In genomic region chr4:146654976-146655761, GRCh38 we compare ENCODE assay signal across 8 cellular contexts. TPM values are rescaled to one million over a fixed set of nuclear protein-coding genes. Genes with fewer than 3 reads are reported as not detected.
DNase-seq lines count a peak whose midpoint lies in the region; ATAC-seq, FAIRE-seq and TF ChIP-seq lines count a peak whose summit lies in the region.
"Had no signal": no experiment of that assay in that cellular context is flagged by ENCODE, and none has a peak within 500 bp of the region (broad histone marks: within the 10 kb centered on the region; RNA-seq: fewer than 3 reads in every experiment).

No MANE protein-coding gene starts in this region.

- H3K14ac ChIP-seq in H9 (ENCODE audit: insufficient read depth, low read length), result no peak overlapping the region

- DNase-seq in H9, result peak; percentile 71
- DNase-seq in activated naive CD8-positive, alpha-beta T cell treated with anti-CD3 and anti-CD28 coated beads, Interleukin-2, amount 50 U/mL, for 24 hours, result no peak
- no peak for DNase-seq in stimulated activated effector memory CD8-positive, alpha-beta T cell treated with anti-CD3 and anti-CD28 coated beads, Interleukin-12 subunit alpha, Interleukin-12 subunit beta, amount 100 ng/mL, for 72 hours (ENCODE audit: low spot score in 2 of 2)
- no peak for DNase-seq in head of caudate nucleus
- no peak for DNase-seq in frontal cortex (ENCODE audit: low spot score in 2 of 2)

- intact Hi-C loops in head of caudate nucleus (cut with DNase I), result no loop called here

- H4K91ac ChIP-seq in H9 (ENCODE audit: insufficient read length, low read depth, low read length), result no peak overlapping the region

- no peak overlapping the region for H3K23ac ChIP-seq in H9 (ENCODE audit: insufficient read length, low read depth, low read length)

- H3K4me1 Mint-ChIP-seq in H9, result peaks cover 11 to 14% of the 10 kb centered on the region in 2 experiments
- H3K4me1 Mint-ChIP-seq in activated naive CD8-positive, alpha-beta T cell treated with anti-CD3 and anti-CD28 coated beads, Interleukin-2, amount 50 U/mL, for 24 hours, result peaks cover 10% of the 10 kb centered on the region
- peaks cover 7% of the 10 kb centered on the region for H3K4me1 Mint-ChIP-seq in stimulated activated effector memory CD8-positive, alpha-beta T cell treated with anti-CD3 and anti-CD28 coated beads, Interleukin-12 subunit alpha, Interleukin-12 subunit beta, amount 100 ng/mL, for 72 hours

- no peak overlapping the region for H3K18ac ChIP-seq in H9 (ENCODE audit: insufficient read length, low read depth, low read length)

- H3K4me1 ChIP-seq in H9 (ENCODE audit: insufficient read depth, low read length), result no peaks in the 10 kb centered on the region
- H3K4me1 ChIP-seq in iPS-18a (ENCODE audit: control insufficient read depth, low read depth, low read length), result peaks cover 4% of the 10 kb centered on the region

- no peak overlapping the region for H2BK120ac ChIP-seq in H9 (ENCODE audit: low read depth, low read length, poor library complexity, severe bottlenecking)

- H3K4me3 Mint-ChIP-seq in H9, result peak overlapping the region; percentile 53 to 77
- H3K4me3 Mint-ChIP-seq in activated naive CD8-positive, alpha-beta T cell treated with anti-CD3 and anti-CD28 coated beads, Interleukin-2, amount 50 U/mL, for 24 hours, result peak overlapping the region; percentile 51
- peak overlapping the region; percentile 54 for H3K4me3 Mint-ChIP-seq in stimulated activated effector memory CD8-positive, alpha-beta T cell treated with anti-CD3 and anti-CD28 coated beads, Interleukin-12 subunit alpha, Interleukin-12 subunit beta, amount 100 ng/mL, for 72 hours

- no peak overlapping the region for H3K56ac ChIP-seq in H9 (ENCODE audit: insufficient read length, low read depth, low read length)

- no peak overlapping the region for H3T11ph ChIP-seq in H9 (ENCODE audit: low read length)

- TF ChIP-seq CTCF in H9 (conservative IDR thresholded peaks at IDR 0.05), result no peak; the same call in 2 of the 3 replicates

- no peak overlapping the region for H4K8ac ChIP-seq in H9 (replicated peaks; ENCODE audit: insufficient read length, low read depth, low read length)

- no peak overlapping the region for H3K4ac ChIP-seq in H9 (ENCODE audit: low read depth, low read length)

- no peak overlapping the region for H2BK15ac ChIP-seq in H9 (ENCODE audit: low read depth, low read length)

- H2AFZ ChIP-seq in H9 (ENCODE audit: low read length), result no peak overlapping the region

- H3K36me3 ChIP-seq in iPS-18a (ENCODE audit: control insufficient read depth, low read depth, low read length), result no peaks in the 10 kb centered on the region

- H2AK5ac ChIP-seq in H9 (ENCODE audit: insufficient read length, low read length), result no peak overlapping the region

- H3K27me3 Mint-ChIP-seq in H9 (ENCODE audit: low read depth), result peaks cover 97% of the 10 kb centered on the region
- peaks cover 61% of the 10 kb centered on the region for H3K27me3 Mint-ChIP-seq in activated naive CD8-positive, alpha-beta T cell treated with anti-CD3 and anti-CD28 coated beads, Interleukin-2, amount 50 U/mL, for 24 hours

- H3K27ac Mint-ChIP-seq in H9, result no peak overlapping the region
- no peak overlapping the region for H3K27ac Mint-ChIP-seq in activated naive CD8-positive, alpha-beta T cell treated with anti-CD3 and anti-CD28 coated beads, Interleukin-2, amount 50 U/mL, for 24 hours
- no peak overlapping the region for H3K27ac Mint-ChIP-seq in stimulated activated effector memory CD8-positive, alpha-beta T cell treated with anti-CD3 and anti-CD28 coated beads, Interleukin-12 subunit alpha, Interleukin-12 subunit beta, amount 100 ng/mL, for 72 hours

- no peak for FAIRE-seq in frontal cortex (lab: Jason Lieb, UNC)

- H2BK20ac ChIP-seq in H9 (ENCODE audit: low read depth, low read length, poor library complexity, severe bottlenecking), result no peak overlapping the region

- no peaks in the 10 kb centered on the region for H3K79me2 ChIP-seq in H9 (ENCODE audit: insufficient read depth, low read length)

- no CpG with 5 or more reads among the region's 74 CpGs for WGBS in H9 (ENCODE audit: extremely low coverage, insufficient read length, low lambda C conversion rate)

- H3K9me3 Mint-ChIP-seq in H9, result peaks cover 0 to 4% of the 10 kb centered on the region in 2 experiments; a peak in 1 of 5 replicates
- no peaks in the 10 kb centered on the region for H3K9me3 Mint-ChIP-seq in activated naive CD8-positive, alpha-beta T cell treated with anti-CD3 and anti-CD28 coated beads, Interleukin-2, amount 50 U/mL, for 24 hours
- H3K9me3 Mint-ChIP-seq in stimulated activated effector memory CD8-positive, alpha-beta T cell treated with anti-CD3 and anti-CD28 coated beads, Interleukin-12 subunit alpha, Interleukin-12 subunit beta, amount 100 ng/mL, for 72 hours, result no peaks in the 10 kb centered on the region

- no peak for ATAC-seq in activated naive CD8-positive, alpha-beta T cell treated with anti-CD3 and anti-CD28 coated beads, Interleukin-2, amount 50 U/mL, for 24 hours
- peak; percentile 26 for ATAC-seq in stimulated activated effector memory CD8-positive, alpha-beta T cell treated with anti-CD3 and anti-CD28 coated beads, Interleukin-12 subunit alpha, Interleukin-12 subunit beta, amount 100 ng/mL, for 72 hours
- ATAC-seq in GM18873 (IDR thresholded peaks at IDR 0.05; ENCODE audit: low FRiP score, unreplicated experiment), result no peak

- peaks cover 0 to 2% (median 0%) of the 10 kb centered on the region in 3 experiments; a peak in 1 of 7 replicates for H3K36me3 Mint-ChIP-seq in H9 (ENCODE audit: insufficient read depth in 1 of 3, low read depth in 3 of 3)
- no peaks in the 10 kb centered on the region for H3K36me3 Mint-ChIP-seq in activated naive CD8-positive, alpha-beta T cell treated with anti-CD3 and anti-CD28 coated beads, Interleukin-2, amount 50 U/mL, for 24 hours (ENCODE audit: low read depth)
- no peaks in the 10 kb centered on the region for H3K36me3 Mint-ChIP-seq in stimulated activated effector memory CD8-positive, alpha-beta T cell treated with anti-CD3 and anti-CD28 coated beads, Interleukin-12 subunit alpha, Interleukin-12 subunit beta, amount 100 ng/mL, for 72 hours

- peaks cover 4% of the 10 kb centered on the region for H3K23me2 ChIP-seq in H9 (ENCODE audit: insufficient read length, low read depth, low read length, poor library complexity, severe bottlenecking)

- peak overlapping the region; percentile 61 for H3K4me3 ChIP-seq in iPS-18a (ENCODE audit: low read length)

- no peaks in the 10 kb centered on the region for H3K9me3 ChIP-seq in H9 (ENCODE audit: control insufficient read depth, low read depth, low read length)
- H3K9me3 ChIP-seq in iPS-18a (ENCODE audit: control insufficient read depth, low read depth, low read length), result no peaks in the 10 kb centered on the region

- H3K27ac ChIP-seq in H9 (ENCODE audit: insufficient read length, low read depth, low read length) (no peak overlapping the region), iPS-18a (ENCODE audit: low read length) (no peak overlapping the region)
- H3K27ac ChIP-seq: HL-60 had no signal

- H2BK5ac ChIP-seq in H9 (ENCODE audit: insufficient read length, low read length), result no peak overlapping the region

- H3K9ac ChIP-seq in H9 (ENCODE audit: extremely low read depth, insufficient read length, low read length) (no peak overlapping the region), iPS-18a (ENCODE audit: low read length) (no peak overlapping the region)

- no peaks in the 10 kb centered on the region for H3K79me1 ChIP-seq in H9 (ENCODE audit: insufficient read depth, low read depth, low read length, poor library complexity, severe bottlenecking)

- H3K27me3 ChIP-seq in H9 (ENCODE audit: insufficient read depth, low read length) (peaks cover 63% of the 10 kb centered on the region), iPS-18a (ENCODE audit: control insufficient read depth, insufficient read depth, low read length) (peaks cover 87% of the 10 kb centered on the region)

- H2BK12ac ChIP-seq in H9 (ENCODE audit: insufficient read length, low read depth, low read length), result no peak overlapping the region

- no peaks in the 10 kb centered on the region for H4K20me1 ChIP-seq in H9 (ENCODE audit: control insufficient read depth, insufficient read depth, insufficient read length)

- peak overlapping the region; percentile 83 for H3K4me2 ChIP-seq in H9 (ENCODE audit: insufficient read depth, insufficient read length, low read length)

- no peak overlapping the region for H4K5ac ChIP-seq in H9 (ENCODE audit: insufficient read length, low read depth, low read length)

RNA-seq across cellular contexts. Expression of gene POU4F2, which starts 16.5 kb away (rescaled TPM):
- total RNA-seq in H9 (2021), result not detected in 2 replicates
- total RNA-seq in frontal cortex, result not detected
